1 cellular context compared by ENCODE assay signal in the genomic region with DNA sequence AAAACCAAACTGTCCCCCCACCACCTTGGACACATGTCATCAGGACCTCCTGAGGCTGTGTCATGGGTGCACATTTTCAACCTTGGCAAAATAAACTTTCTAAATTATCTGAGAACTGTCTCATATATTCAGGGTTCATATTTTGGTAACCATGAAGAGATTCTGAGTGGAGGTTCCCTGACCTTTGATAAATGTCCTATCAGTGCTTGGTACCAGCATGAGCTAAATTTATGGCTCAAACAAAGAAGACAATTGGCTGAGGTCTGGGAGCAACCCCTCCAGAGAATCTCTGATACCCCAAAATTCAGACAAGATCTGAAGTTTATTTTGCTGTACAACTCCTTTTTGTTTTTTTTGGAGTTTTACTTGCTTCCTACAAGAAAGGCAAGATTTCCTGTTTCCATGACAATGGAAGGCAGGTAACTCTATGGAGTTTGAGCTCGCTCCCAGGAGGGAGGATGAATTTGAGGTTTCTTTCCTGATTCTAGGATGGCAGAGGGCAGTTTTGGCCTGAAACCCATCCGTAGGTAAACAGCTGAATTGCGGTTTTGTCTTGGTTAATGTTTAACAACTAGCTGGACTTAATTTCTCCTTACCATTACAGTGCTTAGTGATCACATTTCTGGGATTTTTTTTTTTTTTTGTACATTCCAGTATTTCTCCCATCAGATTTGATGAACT.
TF ChIP-seq lines count a peak whose summit lies in the region.

No MANE protein-coding gene starts in this region.

TF ChIP-seq in HepG2, 621 proteins besides CTCF, POLR2A, EP300 and RAD21 (continued from another document and continues in another):
- TF ChIP-seq, protein P1, sequence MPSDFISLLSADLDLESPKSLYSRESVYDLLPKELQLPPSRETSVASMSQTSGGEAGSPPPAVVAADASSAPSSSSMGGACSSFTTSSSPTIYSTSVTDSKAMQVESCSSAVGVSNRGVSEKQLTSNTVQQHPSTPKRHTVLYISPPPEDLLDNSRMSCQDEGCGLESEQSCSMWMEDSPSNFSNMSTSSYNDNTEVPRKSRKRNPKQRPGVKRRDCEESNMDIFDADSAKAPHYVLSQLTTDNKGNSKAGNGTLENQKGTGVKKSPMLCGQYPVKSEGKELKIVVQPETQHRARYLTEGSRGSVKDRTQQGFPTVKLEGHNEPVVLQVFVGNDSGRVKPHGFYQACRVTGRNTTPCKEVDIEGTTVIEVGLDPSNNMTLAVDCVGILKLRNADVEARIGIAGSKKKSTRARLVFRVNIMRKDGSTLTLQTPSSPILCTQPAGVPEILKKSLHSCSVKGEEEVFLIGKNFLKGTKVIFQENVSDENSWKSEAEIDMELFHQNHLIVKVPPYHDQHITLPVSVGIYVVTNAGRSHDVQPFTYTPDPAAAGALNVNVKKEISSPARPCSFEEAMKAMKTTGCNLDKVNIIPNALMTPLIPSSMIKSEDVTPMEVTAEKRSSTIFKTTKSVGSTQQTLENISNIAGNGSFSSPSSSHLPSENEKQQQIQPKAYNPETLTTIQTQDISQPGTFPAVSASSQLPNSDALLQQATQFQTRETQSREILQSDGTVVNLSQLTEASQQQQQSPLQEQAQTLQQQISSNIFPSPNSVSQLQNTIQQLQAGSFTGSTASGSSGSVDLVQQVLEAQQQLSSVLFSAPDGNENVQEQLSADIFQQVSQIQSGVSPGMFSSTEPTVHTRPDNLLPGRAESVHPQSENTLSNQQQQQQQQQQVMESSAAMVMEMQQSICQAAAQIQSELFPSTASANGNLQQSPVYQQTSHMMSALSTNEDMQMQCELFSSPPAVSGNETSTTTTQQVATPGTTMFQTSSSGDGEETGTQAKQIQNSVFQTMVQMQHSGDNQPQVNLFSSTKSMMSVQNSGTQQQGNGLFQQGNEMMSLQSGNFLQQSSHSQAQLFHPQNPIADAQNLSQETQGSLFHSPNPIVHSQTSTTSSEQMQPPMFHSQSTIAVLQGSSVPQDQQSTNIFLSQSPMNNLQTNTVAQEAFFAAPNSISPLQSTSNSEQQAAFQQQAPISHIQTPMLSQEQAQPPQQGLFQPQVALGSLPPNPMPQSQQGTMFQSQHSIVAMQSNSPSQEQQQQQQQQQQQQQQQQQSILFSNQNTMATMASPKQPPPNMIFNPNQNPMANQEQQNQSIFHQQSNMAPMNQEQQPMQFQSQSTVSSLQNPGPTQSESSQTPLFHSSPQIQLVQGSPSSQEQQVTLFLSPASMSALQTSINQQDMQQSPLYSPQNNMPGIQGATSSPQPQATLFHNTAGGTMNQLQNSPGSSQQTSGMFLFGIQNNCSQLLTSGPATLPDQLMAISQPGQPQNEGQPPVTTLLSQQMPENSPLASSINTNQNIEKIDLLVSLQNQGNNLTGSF (CRISPR knock-in tag; IDR thresholded peaks at IDR 0.05): no peak
- TF ChIP-seq ZBTB21 (CRISPR knock-in tag; IDR thresholded peaks at IDR 0.05) (no peak), CBX1 (IDR thresholded peaks at IDR 0.05; ENCODE audit: low read depth) (no peak), NFYC (CRISPR knock-in tag; IDR thresholded peaks at IDR 0.05) (no peak), TBX2 (CRISPR knock-in tag; IDR thresholded peaks at IDR 0.05; ENCODE audit: borderline replicate concordance) (no peak), HMG20A (CRISPR knock-in tag; IDR thresholded peaks at IDR 0.05; ENCODE audit: borderline replicate concordance) (peak; percentile 38; the same call in 1 of the 2 replicates), ZNF274 (CRISPR knock-in tag; IDR thresholded peaks at IDR 0.05) (no peak), ZSCAN30 (CRISPR knock-in tag; IDR thresholded peaks at IDR 0.05) (no peak), ZNF737 (CRISPR knock-in tag; IDR thresholded peaks at IDR 0.05; ENCODE audit: borderline replicate concordance) (no peak), TCF7 (IDR thresholded peaks at IDR 0.05; ENCODE audit: low read depth) (0 out of 2 replicates have a peak, but pooled peaks have one; percentile 22), SSRP1 (CRISPR knock-in tag; IDR thresholded peaks at IDR 0.05) (no peak), MEIS2 (CRISPR knock-in tag; IDR thresholded peaks at IDR 0.05) (no peak), ZNF839 (CRISPR knock-in tag; IDR thresholded peaks at IDR 0.05; ENCODE audit: borderline replicate concordance) (no peak), TBX3 (IDR thresholded peaks at IDR 0.05; ENCODE audit: borderline replicate concordance) (no peak), ZMYM4 (CRISPR knock-in tag; IDR thresholded peaks at IDR 0.05) (peak; percentile 65; the same call in 1 of the 2 replicates), ZNF552 (CRISPR knock-in tag; IDR thresholded peaks at IDR 0.05; ENCODE audit: borderline replicate concordance) (no peak), ZNF333 (CRISPR knock-in tag; IDR thresholded peaks at IDR 0.05; ENCODE audit: borderline replicate concordance) (no peak), ZSCAN9 (CRISPR knock-in tag; IDR thresholded peaks at IDR 0.05; ENCODE audit: borderline replicate concordance) (peak; percentile 9; the same call in 1 of the 2 replicates), ZNF644 (CRISPR knock-in tag; IDR thresholded peaks at IDR 0.05; ENCODE audit: low read depth) (peak; percentile 63; the same call in 1 of the 2 replicates), ZNF564 (CRISPR knock-in tag; IDR thresholded peaks at IDR 0.05) (no peak), ZNF510 (CRISPR knock-in tag; IDR thresholded peaks at IDR 0.05; ENCODE audit: low read depth) (no peak), KLF6 (CRISPR knock-in tag; IDR thresholded peaks at IDR 0.05) (no peak), NFATC3 (CRISPR knock-in tag; IDR thresholded peaks at IDR 0.05) (no peak), ZZZ3 (CRISPR knock-in tag; IDR thresholded peaks at IDR 0.05; ENCODE audit: borderline replicate concordance) (no peak), HNF4G (IDR thresholded peaks at IDR 0.05; ENCODE audit: borderline replicate concordance, low read depth, low read length) (peak; percentile 34; the same call in 1 of the 2 replicates), HNF4G (CRISPR knock-in tag; IDR thresholded peaks at IDR 0.05; ENCODE audit: borderline replicate concordance, low read depth) (no peak)
- TF ChIP-seq, protein P2, sequence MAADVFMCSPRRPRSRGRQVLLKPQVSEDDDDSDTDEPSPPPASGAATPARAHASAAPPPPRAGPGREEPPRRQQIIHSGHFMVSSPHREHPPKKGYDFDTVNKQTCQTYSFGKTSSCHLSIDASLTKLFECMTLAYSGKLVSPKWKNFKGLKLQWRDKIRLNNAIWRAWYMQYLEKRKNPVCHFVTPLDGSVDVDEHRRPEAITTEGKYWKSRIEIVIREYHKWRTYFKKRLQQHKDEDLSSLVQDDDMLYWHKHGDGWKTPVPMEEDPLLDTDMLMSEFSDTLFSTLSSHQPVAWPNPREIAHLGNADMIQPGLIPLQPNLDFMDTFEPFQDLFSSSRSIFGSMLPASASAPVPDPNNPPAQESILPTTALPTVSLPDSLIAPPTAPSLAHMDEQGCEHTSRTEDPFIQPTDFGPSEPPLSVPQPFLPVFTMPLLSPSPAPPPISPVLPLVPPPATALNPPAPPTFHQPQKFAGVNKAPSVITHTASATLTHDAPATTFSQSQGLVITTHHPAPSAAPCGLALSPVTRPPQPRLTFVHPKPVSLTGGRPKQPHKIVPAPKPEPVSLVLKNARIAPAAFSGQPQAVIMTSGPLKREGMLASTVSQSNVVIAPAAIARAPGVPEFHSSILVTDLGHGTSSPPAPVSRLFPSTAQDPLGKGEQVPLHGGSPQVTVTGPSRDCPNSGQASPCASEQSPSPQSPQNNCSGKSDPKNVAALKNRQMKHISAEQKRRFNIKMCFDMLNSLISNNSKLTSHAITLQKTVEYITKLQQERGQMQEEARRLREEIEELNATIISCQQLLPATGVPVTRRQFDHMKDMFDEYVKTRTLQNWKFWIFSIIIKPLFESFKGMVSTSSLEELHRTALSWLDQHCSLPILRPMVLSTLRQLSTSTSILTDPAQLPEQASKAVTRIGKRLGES (CRISPR knock-in tag; IDR thresholded peaks at IDR 0.05; ENCODE audit: borderline replicate concordance): no peak
- TF ChIP-seq, protein P3, sequence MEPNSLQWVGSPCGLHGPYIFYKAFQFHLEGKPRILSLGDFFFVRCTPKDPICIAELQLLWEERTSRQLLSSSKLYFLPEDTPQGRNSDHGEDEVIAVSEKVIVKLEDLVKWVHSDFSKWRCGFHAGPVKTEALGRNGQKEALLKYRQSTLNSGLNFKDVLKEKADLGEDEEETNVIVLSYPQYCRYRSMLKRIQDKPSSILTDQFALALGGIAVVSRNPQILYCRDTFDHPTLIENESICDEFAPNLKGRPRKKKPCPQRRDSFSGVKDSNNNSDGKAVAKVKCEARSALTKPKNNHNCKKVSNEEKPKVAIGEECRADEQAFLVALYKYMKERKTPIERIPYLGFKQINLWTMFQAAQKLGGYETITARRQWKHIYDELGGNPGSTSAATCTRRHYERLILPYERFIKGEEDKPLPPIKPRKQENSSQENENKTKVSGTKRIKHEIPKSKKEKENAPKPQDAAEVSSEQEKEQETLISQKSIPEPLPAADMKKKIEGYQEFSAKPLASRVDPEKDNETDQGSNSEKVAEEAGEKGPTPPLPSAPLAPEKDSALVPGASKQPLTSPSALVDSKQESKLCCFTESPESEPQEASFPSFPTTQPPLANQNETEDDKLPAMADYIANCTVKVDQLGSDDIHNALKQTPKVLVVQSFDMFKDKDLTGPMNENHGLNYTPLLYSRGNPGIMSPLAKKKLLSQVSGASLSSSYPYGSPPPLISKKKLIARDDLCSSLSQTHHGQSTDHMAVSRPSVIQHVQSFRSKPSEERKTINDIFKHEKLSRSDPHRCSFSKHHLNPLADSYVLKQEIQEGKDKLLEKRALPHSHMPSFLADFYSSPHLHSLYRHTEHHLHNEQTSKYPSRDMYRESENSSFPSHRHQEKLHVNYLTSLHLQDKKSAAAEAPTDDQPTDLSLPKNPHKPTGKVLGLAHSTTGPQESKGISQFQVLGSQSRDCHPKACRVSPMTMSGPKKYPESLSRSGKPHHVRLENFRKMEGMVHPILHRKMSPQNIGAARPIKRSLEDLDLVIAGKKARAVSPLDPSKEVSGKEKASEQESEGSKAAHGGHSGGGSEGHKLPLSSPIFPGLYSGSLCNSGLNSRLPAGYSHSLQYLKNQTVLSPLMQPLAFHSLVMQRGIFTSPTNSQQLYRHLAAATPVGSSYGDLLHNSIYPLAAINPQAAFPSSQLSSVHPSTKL (CRISPR knock-in tag; IDR thresholded peaks at IDR 0.05): peak; percentile 73
- TF ChIP-seq, protein P4, sequence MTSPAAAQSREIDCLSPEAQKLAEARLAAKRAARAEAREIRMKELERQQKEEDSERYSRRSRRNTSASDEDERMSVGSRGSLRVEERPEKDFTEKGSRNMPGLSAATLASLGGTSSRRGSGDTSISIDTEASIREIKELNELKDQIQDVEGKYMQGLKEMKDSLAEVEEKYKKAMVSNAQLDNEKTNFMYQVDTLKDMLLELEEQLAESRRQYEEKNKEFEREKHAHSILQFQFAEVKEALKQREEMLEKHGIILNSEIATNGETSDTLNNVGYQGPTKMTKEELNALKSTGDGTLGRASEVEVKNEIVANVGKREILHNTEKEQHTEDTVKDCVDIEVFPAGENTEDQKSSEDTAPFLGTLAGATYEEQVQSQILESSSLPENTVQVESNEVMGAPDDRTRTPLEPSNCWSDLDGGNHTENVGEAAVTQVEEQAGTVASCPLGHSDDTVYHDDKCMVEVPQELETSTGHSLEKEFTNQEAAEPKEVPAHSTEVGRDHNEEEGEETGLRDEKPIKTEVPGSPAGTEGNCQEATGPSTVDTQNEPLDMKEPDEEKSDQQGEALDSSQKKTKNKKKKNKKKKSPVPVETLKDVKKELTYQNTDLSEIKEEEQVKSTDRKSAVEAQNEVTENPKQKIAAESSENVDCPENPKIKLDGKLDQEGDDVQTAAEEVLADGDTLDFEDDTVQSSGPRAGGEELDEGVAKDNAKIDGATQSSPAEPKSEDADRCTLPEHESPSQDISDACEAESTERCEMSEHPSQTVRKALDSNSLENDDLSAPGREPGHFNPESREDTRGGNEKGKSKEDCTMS (CRISPR knock-in tag; conservative IDR thresholded peaks at IDR 0.05): no peak
- TF ChIP-seq, protein P5, sequence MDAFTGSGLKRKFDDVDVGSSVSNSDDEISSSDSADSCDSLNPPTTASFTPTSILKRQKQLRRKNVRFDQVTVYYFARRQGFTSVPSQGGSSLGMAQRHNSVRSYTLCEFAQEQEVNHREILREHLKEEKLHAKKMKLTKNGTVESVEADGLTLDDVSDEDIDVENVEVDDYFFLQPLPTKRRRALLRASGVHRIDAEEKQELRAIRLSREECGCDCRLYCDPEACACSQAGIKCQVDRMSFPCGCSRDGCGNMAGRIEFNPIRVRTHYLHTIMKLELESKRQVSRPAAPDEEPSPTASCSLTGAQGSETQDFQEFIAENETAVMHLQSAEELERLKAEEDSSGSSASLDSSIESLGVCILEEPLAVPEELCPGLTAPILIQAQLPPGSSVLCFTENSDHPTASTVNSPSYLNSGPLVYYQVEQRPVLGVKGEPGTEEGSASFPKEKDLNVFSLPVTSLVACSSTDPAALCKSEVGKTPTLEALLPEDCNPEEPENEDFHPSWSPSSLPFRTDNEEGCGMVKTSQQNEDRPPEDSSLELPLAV (CRISPR knock-in tag; conservative IDR thresholded peaks at IDR 0.05; ENCODE audit: low read depth): no peak
- TF ChIP-seq, protein P6, sequence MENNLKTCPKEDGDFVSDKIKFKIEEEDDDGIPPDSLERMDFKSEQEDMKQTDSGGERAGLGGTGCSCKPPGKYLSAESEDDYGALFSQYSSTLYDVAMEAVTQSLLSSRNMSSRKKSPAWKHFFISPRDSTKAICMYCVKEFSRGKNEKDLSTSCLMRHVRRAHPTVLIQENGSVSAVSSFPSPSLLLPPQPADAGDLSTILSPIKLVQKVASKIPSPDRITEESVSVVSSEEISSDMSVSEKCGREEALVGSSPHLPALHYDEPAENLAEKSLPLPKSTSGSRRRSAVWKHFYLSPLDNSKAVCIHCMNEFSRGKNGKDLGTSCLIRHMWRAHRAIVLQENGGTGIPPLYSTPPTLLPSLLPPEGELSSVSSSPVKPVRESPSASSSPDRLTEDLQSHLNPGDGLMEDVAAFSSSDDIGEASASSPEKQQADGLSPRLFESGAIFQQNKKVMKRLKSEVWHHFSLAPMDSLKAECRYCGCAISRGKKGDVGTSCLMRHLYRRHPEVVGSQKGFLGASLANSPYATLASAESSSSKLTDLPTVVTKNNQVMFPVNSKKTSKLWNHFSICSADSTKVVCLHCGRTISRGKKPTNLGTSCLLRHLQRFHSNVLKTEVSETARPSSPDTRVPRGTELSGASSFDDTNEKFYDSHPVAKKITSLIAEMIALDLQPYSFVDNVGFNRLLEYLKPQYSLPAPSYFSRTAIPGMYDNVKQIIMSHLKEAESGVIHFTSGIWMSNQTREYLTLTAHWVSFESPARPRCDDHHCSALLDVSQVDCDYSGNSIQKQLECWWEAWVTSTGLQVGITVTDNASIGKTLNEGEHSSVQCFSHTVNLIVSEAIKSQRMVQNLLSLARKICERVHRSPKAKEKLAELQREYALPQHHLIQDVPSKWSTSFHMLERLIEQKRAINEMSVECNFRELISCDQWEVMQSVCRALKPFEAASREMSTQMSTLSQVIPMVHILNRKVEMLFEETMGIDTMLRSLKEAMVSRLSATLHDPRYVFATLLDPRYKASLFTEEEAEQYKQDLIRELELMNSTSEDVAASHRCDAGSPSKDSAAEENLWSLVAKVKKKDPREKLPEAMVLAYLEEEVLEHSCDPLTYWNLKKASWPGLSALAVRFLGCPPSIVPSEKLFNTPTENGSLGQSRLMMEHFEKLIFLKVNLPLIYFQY (CRISPR knock-in tag; IDR thresholded peaks at IDR 0.05; ENCODE audit: borderline replicate concordance): no peak
- TF ChIP-seq, protein P7, sequence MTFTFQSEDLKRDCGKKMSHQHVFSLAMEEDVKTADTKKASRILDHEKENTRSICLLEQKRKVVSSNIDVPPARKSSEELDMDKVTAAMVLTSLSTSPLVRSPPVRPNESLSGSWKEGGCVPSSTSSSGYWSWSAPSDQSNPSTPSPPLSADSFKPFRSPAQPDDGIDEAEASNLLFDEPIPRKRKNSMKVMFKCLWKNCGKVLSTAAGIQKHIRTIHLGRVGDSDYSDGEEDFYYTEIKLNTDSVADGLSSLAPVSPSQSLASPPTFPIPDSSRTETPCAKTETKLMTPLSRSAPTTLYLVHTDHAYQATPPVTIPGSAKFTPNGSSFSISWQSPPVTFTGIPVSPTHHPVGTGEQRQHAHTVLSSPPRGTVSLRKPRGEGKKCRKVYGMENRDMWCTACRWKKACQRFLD (CRISPR knock-in tag; IDR thresholded peaks at IDR 0.05; ENCODE audit: borderline replicate concordance): no peak
